23 cellular contexts compared by ENCODE assay signal in genomic region chr7:25776737-25777109, GRCh38.
DNase-seq lines count a peak whose midpoint lies in the region; ATAC-seq and TF ChIP-seq lines count a peak whose summit lies in the region.
"Had no signal": no experiment of that assay in that cellular context is flagged by ENCODE, and none has a peak within 500 bp of the region (broad histone marks: within the 10 kb centered on the region; RNA-seq: fewer than 3 reads in every experiment).

No MANE protein-coding gene starts in this region.

- DNase-seq in Right ventricle myocardium inferior (ENCODE audit: missing footprints) (no peak), right atrium auricular region (ENCODE audit: low spot score) (no peak), left ventricle myocardium inferior (no peak), sciatic nerve (ENCODE audit: low spot score) (no peak), DMS53 (lab: John Stamatoyannopoulos, UW) (no peak), NCI-H446 treated with DMSO at 0.1 percent for 48 hours (lab: John Stamatoyannopoulos, UW) (no peak)
- no peak for DNase-seq in activated CD8-positive, alpha-beta memory T cell treated with anti-CD3 and anti-CD28 coated beads, Interleukin-2, amount 50 U/mL, for 4 hours
- DNase-seq: 8988T, ACHN, BE2C, Calu3, DND-41, NCI-H1105, NCI-H146, NCI-H1930, NCI-H2107, NCI-H446, NCI-H526, RPMI8226, SIG-M5, SK-N-SH had no signal

- peak; percentile 37 for ATAC-seq in Right ventricle myocardium inferior
- peak; percentile 35 for ATAC-seq in sciatic nerve
- no peak for ATAC-seq in GM18858 (IDR thresholded peaks at IDR 0.05; ENCODE audit: unreplicated experiment)
- ATAC-seq: HCT116 had no signal

- H3K27me3 ChIP-seq in right atrium auricular region (no peaks in the 10 kb centered on the region), left ventricle myocardium inferior (ENCODE audit: low read depth) (no peaks in the 10 kb centered on the region)
- H3K27me3 ChIP-seq: BE2C had no signal

- H3K9me3 ChIP-seq in right atrium auricular region = no peaks in the 10 kb centered on the region
- H3K9me3 ChIP-seq in left ventricle myocardium inferior (replicated peaks) = no peaks in the 10 kb centered on the region
- H3K9me3 ChIP-seq: BE2C, SK-N-SH had no signal

- H3K4me3 ChIP-seq in right atrium auricular region = no peak overlapping the region
- H3K4me3 ChIP-seq in left ventricle myocardium inferior = no peak overlapping the region

- no peaks in the 10 kb centered on the region for H3K4me1 ChIP-seq in right atrium auricular region
- no peaks in the 10 kb centered on the region for H3K4me1 ChIP-seq in left ventricle myocardium inferior

- no peak for TF ChIP-seq CTCF in right atrium auricular region (IDR thresholded peaks at IDR 0.05)
- no peak for TF ChIP-seq CTCF in left ventricle myocardium inferior (IDR thresholded peaks at IDR 0.05; ENCODE audit: borderline replicate concordance)

- H3K27ac ChIP-seq in right atrium auricular region (no peak overlapping the region), left ventricle myocardium inferior (replicated peaks) (peak overlapping the region; percentile 36)

- no peaks in the 10 kb centered on the region for H3K36me3 ChIP-seq in right atrium auricular region
- no peaks in the 10 kb centered on the region for H3K36me3 ChIP-seq in left ventricle myocardium inferior
- H3K36me3 ChIP-seq: BE2C had no signal

- intact Hi-C loops in Right ventricle myocardium inferior (cut with DNase I) = no loop called here
- intact Hi-C loops in left ventricle myocardium inferior (cut with micrococcal nuclease) = no loop called here
- intact Hi-C loops in sciatic nerve (cut with DNase I) = no loop called here
